Comparison of ENCODE assay signal across 8 cellular contexts in genomic region chr12:6279256-6279628, GRCh38. TPM values are rescaled to one million over a fixed set of nuclear protein-coding genes. Genes with fewer than 3 reads are reported as not detected.
DNase-seq lines count a peak whose midpoint lies in the region; ATAC-seq and TF ChIP-seq lines count a peak whose summit lies in the region.

No MANE protein-coding gene starts in this region.

- H3K36me3 ChIP-seq in left ventricle myocardium inferior (no peaks in the 10 kb centered on the region), uterus (no peaks in the 10 kb centered on the region)

- peaks cover 64% of the 10 kb centered on the region for H3K27me3 Mint-ChIP-seq in central memory CD8-positive, alpha-beta T cell
- peaks cover 10 to 33% (median 28%) of the 10 kb centered on the region in 5 donors for H3K27me3 Mint-ChIP-seq in naive thymus-derived CD8-positive, alpha-beta T cell

- H3K27ac ChIP-seq in left ventricle myocardium inferior (replicated peaks) (peak overlapping the region; percentile 91), uterus (peak overlapping the region; percentile 92 to 95)

- no peaks in the 10 kb centered on the region for H3K9me3 ChIP-seq in left ventricle myocardium inferior (replicated peaks)
- H3K9me3 ChIP-seq in uterus: no peaks in the 10 kb centered on the region

- no peaks in the 10 kb centered on the region for H3K9me3 Mint-ChIP-seq in central memory CD8-positive, alpha-beta T cell
- H3K9me3 Mint-ChIP-seq in naive thymus-derived CD8-positive, alpha-beta T cell: no peaks in the 10 kb centered on the region

- DNase-seq in left ventricle myocardium inferior: no peak
- DNase-seq in left ventricle myocardium superior: no peak
- no peak for DNase-seq in central memory CD8-positive, alpha-beta T cell (ENCODE audit: low spot score in 2 of 2)
- no peak for DNase-seq in naive thymus-derived CD8-positive, alpha-beta T cell
- no peak for DNase-seq in uterus
- DNase-seq in activated CD4-positive, CD25-positive, alpha-beta regulatory T cell (lab: John Stamatoyannopoulos, UW): no peak
- no peak for DNase-seq in NCI-H446 (lab: John Stamatoyannopoulos, UW)

- TF ChIP-seq CTCF in left ventricle myocardium inferior (IDR thresholded peaks at IDR 0.05; ENCODE audit: borderline replicate concordance) (no peak), uterus (IDR thresholded peaks at IDR 0.05) (no peak)

- intact Hi-C loops in left ventricle myocardium inferior (cut with micrococcal nuclease): loop anchor here (5.0 kb wide), 1 partner anchor 212 kb away; no protein-coding TSS in a partner anchor
- intact Hi-C loops in left ventricle myocardium superior (cut with micrococcal nuclease): no loop called here
- intact Hi-C loops in uterus (cut with DNase I; ENCODE audit: low total_unique reads): loop anchor here (2.0 kb wide), 1 partner anchor 80 kb away; no protein-coding TSS in a partner anchor

- H3K4me3 ChIP-seq in left ventricle myocardium inferior: peak overlapping the region; percentile 69
- no peak overlapping the region for H3K4me3 ChIP-seq in uterus

- ATAC-seq in left ventricle myocardium superior: no peak
- no peak for ATAC-seq in central memory CD8-positive, alpha-beta T cell (replicated peaks; ENCODE audit: extremely low read depth, poor library complexity, severe bottlenecking)
- ATAC-seq in naive thymus-derived CD8-positive, alpha-beta T cell: no peak
- no peak for ATAC-seq in HG02678 (IDR thresholded peaks at IDR 0.05; ENCODE audit: unreplicated experiment)

- peak overlapping the region; percentile 31 for H3K4me3 Mint-ChIP-seq in central memory CD8-positive, alpha-beta T cell
- H3K4me3 Mint-ChIP-seq in naive thymus-derived CD8-positive, alpha-beta T cell: peak overlapping the region in 7 of 10 donors; percentile 7 to 65 (median 50)

- POLR2A ChIA-PET in naive thymus-derived CD8-positive, alpha-beta T cell (lab: Charles Lee): interaction anchor here (0.6 to 1.8 kb wide), 7 partner anchors 78 to 223 kb away, joined by 3 to 5 read pairs (median 3); no protein-coding TSS in a partner anchor

- H3K27me3 ChIP-seq in left ventricle myocardium inferior (ENCODE audit: low read depth) (peaks cover 6% of the 10 kb centered on the region), uterus (no peaks in the 10 kb centered on the region)

- no peaks in the 10 kb centered on the region for H3K4me1 Mint-ChIP-seq in central memory CD8-positive, alpha-beta T cell
- H3K4me1 Mint-ChIP-seq in naive thymus-derived CD8-positive, alpha-beta T cell: peaks cover 0 to 5% (median 2%) of the 10 kb centered on the region in 4 donors

- TF ChIP-seq POLR2A in uterus (IDR thresholded peaks at IDR 0.05): no peak

- peaks cover 41% of the 10 kb centered on the region for H3K4me1 ChIP-seq in left ventricle myocardium inferior
- H3K4me1 ChIP-seq in uterus: peaks cover 5 to 14% of the 10 kb centered on the region in 2 donors

- H3K36me3 Mint-ChIP-seq in central memory CD8-positive, alpha-beta T cell (ENCODE audit: insufficient read depth): peaks cover 2% of the 10 kb centered on the region
- no peaks in the 10 kb centered on the region for H3K36me3 Mint-ChIP-seq in naive thymus-derived CD8-positive, alpha-beta T cell

- H3K27ac Mint-ChIP-seq in central memory CD8-positive, alpha-beta T cell (ENCODE audit: low read depth): no peak overlapping the region
- no peak overlapping the region for H3K27ac Mint-ChIP-seq in naive thymus-derived CD8-positive, alpha-beta T cell

RNA-seq across cellular contexts. Expression of gene PLEKHG6, which starts 31.2 kb away (rescaled TPM):
- total RNA-seq in left ventricle myocardium inferior (0.08 TPM), left ventricle myocardium superior (0.47 TPM), uterus (1 to 10 TPM in 2 of 4 donors, under 1 TPM in 1, not detected in 1; 0.29 to 1.9 (median 1.7) TPM)
- not detected for total RNA-seq in naive thymus-derived CD8-positive, alpha-beta T cell
- polyA plus RNA-seq in naive thymus-derived CD8-positive, alpha-beta T cell: under 1 TPM; 0.14 to 0.17 (median 0.15) TPM
